ENCODE assay signal across 10 cellular contexts in genomic region chr9:122900791-122901190, GRCh38.
A peak's percentile ranks its signal among the peaks of the same experiment; 100 is the strongest.
DNase-seq lines count a peak whose midpoint lies in the region; ATAC-seq, FAIRE-seq and TF ChIP-seq lines count a peak whose summit lies in the region.
"Had no signal": no experiment of that assay in that cellular context is flagged by ENCODE, and none has a peak within 500 bp of the region (broad histone marks: within the 10 kb centered on the region; RNA-seq: fewer than 3 reads in every experiment).

No MANE protein-coding gene starts in this region.

- no peaks in the 10 kb centered on the region for H4K20me1 ChIP-seq in SU-DHL-6 (ENCODE audit: low read depth, low read length)

- ATAC-seq in stimulated activated effector memory CD8-positive, alpha-beta T cell treated with anti-CD3 and anti-CD28 coated beads, Interleukin-12 subunit alpha, Interleukin-12 subunit beta, amount 100 ng/mL, for 72 hours: no peak
- ATAC-seq: left lobe of liver had no signal

- H3K4me3 Mint-ChIP-seq in activated naive CD4-positive, alpha-beta T cell treated with anti-CD3 and anti-CD28 coated beads, Interleukin-2, amount 50 U/mL, for 24 hours: peak overlapping the region; percentile 51
- H3K4me3 Mint-ChIP-seq in stimulated activated effector memory CD8-positive, alpha-beta T cell treated with anti-CD3 and anti-CD28 coated beads, Interleukin-12 subunit alpha, Interleukin-12 subunit beta, amount 100 ng/mL, for 72 hours: peak overlapping the region; percentile 87

- H3K4me1 Mint-ChIP-seq in activated naive CD4-positive, alpha-beta T cell treated with anti-CD3 and anti-CD28 coated beads, Interleukin-2, amount 50 U/mL, for 24 hours: peaks cover 58% of the 10 kb centered on the region
- peaks cover 18% of the 10 kb centered on the region for H3K4me1 Mint-ChIP-seq in stimulated activated effector memory CD8-positive, alpha-beta T cell treated with anti-CD3 and anti-CD28 coated beads, Interleukin-12 subunit alpha, Interleukin-12 subunit beta, amount 100 ng/mL, for 72 hours

- no peaks in the 10 kb centered on the region for H3K27me3 ChIP-seq in SU-DHL-6 (ENCODE audit: low read length)

- H3K9me2 ChIP-seq in SU-DHL-6 (replicated peaks; ENCODE audit: insufficient read depth, low read length): no peaks in the 10 kb centered on the region

- H3K36me3 ChIP-seq in SU-DHL-6 (ENCODE audit: low read length): peaks cover 9% of the 10 kb centered on the region; the same call in 1 of the 2 replicates

- H3K9me3 Mint-ChIP-seq in activated naive CD4-positive, alpha-beta T cell treated with anti-CD3 and anti-CD28 coated beads, Interleukin-2, amount 50 U/mL, for 24 hours: no peaks in the 10 kb centered on the region
- H3K9me3 Mint-ChIP-seq in stimulated activated effector memory CD8-positive, alpha-beta T cell treated with anti-CD3 and anti-CD28 coated beads, Interleukin-12 subunit alpha, Interleukin-12 subunit beta, amount 100 ng/mL, for 72 hours: no peaks in the 10 kb centered on the region

- H3K9ac ChIP-seq in SU-DHL-6 (ENCODE audit: low read length): peak overlapping the region; percentile 45

- no peaks in the 10 kb centered on the region for H3K9me3 ChIP-seq in SU-DHL-6 (ENCODE audit: insufficient read depth, low read length)
- H3K9me3 ChIP-seq: Caco-2 had no signal

- H3F3A ChIP-seq in SU-DHL-6 (ENCODE audit: insufficient read depth): peaks cover 39% of the 10 kb centered on the region

- H3K27me3 Mint-ChIP-seq in activated naive CD4-positive, alpha-beta T cell treated with anti-CD3 and anti-CD28 coated beads, Interleukin-2, amount 50 U/mL, for 24 hours: no peaks in the 10 kb centered on the region

- no peak for TF ChIP-seq CTCF in SU-DHL-6 (IDR thresholded peaks at IDR 0.05; ENCODE audit: insufficient read depth, low read length, poor library complexity, severe bottlenecking)

- H3K27ac ChIP-seq in SU-DHL-6 (ENCODE audit: low read depth, low read length): peak overlapping the region; percentile 71

- no peak overlapping the region for H3K27ac Mint-ChIP-seq in activated naive CD4-positive, alpha-beta T cell treated with anti-CD3 and anti-CD28 coated beads, Interleukin-2, amount 50 U/mL, for 24 hours
- peak overlapping the region; percentile 48 for H3K27ac Mint-ChIP-seq in stimulated activated effector memory CD8-positive, alpha-beta T cell treated with anti-CD3 and anti-CD28 coated beads, Interleukin-12 subunit alpha, Interleukin-12 subunit beta, amount 100 ng/mL, for 72 hours

- peak overlapping the region; percentile 100 for H3K4me2 ChIP-seq in SU-DHL-6 (ENCODE audit: low read depth, low read length, poor library complexity, severe bottlenecking)

- H3K36me3 Mint-ChIP-seq in activated naive CD4-positive, alpha-beta T cell treated with anti-CD3 and anti-CD28 coated beads, Interleukin-2, amount 50 U/mL, for 24 hours: peaks cover 2% of the 10 kb centered on the region
- peaks cover 72% of the 10 kb centered on the region for H3K36me3 Mint-ChIP-seq in stimulated activated effector memory CD8-positive, alpha-beta T cell treated with anti-CD3 and anti-CD28 coated beads, Interleukin-12 subunit alpha, Interleukin-12 subunit beta, amount 100 ng/mL, for 72 hours

- FAIRE-seq in RCC 7860 (lab: Jason Lieb, UNC): no peak

- H3K79me2 ChIP-seq in SU-DHL-6 (ENCODE audit: insufficient read depth, low read length): peaks cover 89% of the 10 kb centered on the region

- H3K4me3 ChIP-seq in SU-DHL-6 (ENCODE audit: insufficient read depth, low read length, poor library complexity, severe bottlenecking): peak overlapping the region; percentile 43

- no peak for DNase-seq in activated naive CD4-positive, alpha-beta T cell (lab: John Stamatoyannopoulos, UW)
- DNase-seq in fibroblast of gingiva (ENCODE audit: low read depth) (peak; percentile 34), DMS153 (lab: John Stamatoyannopoulos, UW) (no peak), RCC 7860 (ENCODE audit: low spot score) (no peak), NCI-H187 treated with DMSO at 0.1 percent for 48 hours (lab: John Stamatoyannopoulos, UW) (no peak)
- DNase-seq in stimulated activated effector memory CD8-positive, alpha-beta T cell treated with anti-CD3 and anti-CD28 coated beads, Interleukin-12 subunit alpha, Interleukin-12 subunit beta, amount 100 ng/mL, for 72 hours (ENCODE audit: low spot score in 2 of 2): no peak
- DNase-seq: Caco-2 had no signal

- no peak overlapping the region for H2AFZ ChIP-seq in SU-DHL-6 (ENCODE audit: low read depth, low read length, severe bottlenecking)
